15 cellular contexts compared by ENCODE assay signal in genomic region chr5:134082264-134082992, GRCh38.
"Had no signal": no experiment of that assay in that cellular context is flagged by ENCODE, and none has a peak within 500 bp of the region (broad histone marks: within the 10 kb centered on the region; RNA-seq: fewer than 3 reads in every experiment).

No MANE protein-coding gene starts in this region.

- H3K9me3 ChIP-seq: colonic mucosa, gastrocnemius medialis, tibial artery, uterus had no signal

- H3K27ac Mint-ChIP-seq: activated CD4-positive, alpha-beta T cell treated with anti-CD3 and anti-CD28 coated beads for 36 hours had no signal

- ATAC-seq: activated CD4-positive, alpha-beta T cell treated with anti-CD3 and anti-CD28 coated beads for 36 hours; gastrocnemius medialis had no signal

- H3K27ac ChIP-seq: colonic mucosa, epithelial cell of prostate, gastrocnemius medialis, parathyroid adenoma, tibial artery, uterus, WERI-Rb-1 had no signal

- H3K4me1 ChIP-seq: colonic mucosa, gastrocnemius medialis, tibial artery, uterus had no signal

- H3K4me3 Mint-ChIP-seq: activated CD4-positive, alpha-beta T cell treated with anti-CD3 and anti-CD28 coated beads for 36 hours had no signal

- DNase-seq: activated CD8-positive, alpha-beta memory T cell treated with anti-CD3 and anti-CD28 coated beads for 24 hours; activated effector memory CD4-positive, alpha-beta T cell treated with Interleukin-2 at 50 U/mL for 16 hours; activated T-cell treated with anti-CD3 and anti-CD28 coated beads for 4 hours; caudate nucleus; colonic mucosa; effector CD4-positive, alpha-beta T cell; gastrocnemius medialis; kidney; SW 1271; tibial artery; uterus; WERI-Rb-1 had no signal

- H3K4me3 ChIP-seq: colonic mucosa, gastrocnemius medialis, tibial artery, uterus had no signal

- H3K36me3 ChIP-seq: colonic mucosa, gastrocnemius medialis, tibial artery, uterus, WERI-Rb-1 had no signal
